In the genomic region with DNA sequence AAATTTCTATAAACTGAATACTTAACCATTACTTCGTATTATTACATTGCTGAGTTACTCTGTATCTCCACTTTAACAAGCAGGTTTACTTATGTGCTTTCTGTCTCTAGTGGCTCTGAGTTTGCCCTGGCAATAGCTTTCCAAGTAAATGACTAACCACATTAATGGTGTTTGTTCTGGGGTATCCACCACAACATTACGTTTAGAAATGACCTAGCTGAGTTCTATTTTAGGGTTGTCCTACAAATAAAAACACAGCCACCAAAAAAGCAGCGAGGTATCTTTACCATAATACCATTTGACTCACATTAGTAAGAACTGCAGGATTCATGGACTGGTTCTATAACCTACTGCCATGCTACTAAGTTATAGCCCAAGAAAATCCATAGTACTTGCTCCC, we compare ENCODE assay signal across 25 cellular contexts.
"Had no signal": no experiment of that assay in that cellular context is flagged by ENCODE, and none has a peak within 500 bp of the region (broad histone marks: within the 10 kb centered on the region; RNA-seq: fewer than 3 reads in every experiment).

No MANE protein-coding gene starts in this region.

- H3K9me3 Mint-ChIP-seq: activated T-cell treated with anti-CD3 and anti-CD28 coated beads, Interleukin-2, amount 50 U/mL, for 4 hours; activated T-helper 2 cell treated with anti-CD3 and anti-CD28 coated beads, Interferon-gamma antibody, Interleukin-2, Interleukin-4, amounts not matched to agents 10 μg/mL and 5 μg/mL and 100 μg/mL, durations not matched to agents 14 hours and 24 hours and 36 hours; naive thymus-derived CD8-positive, alpha-beta T cell; neural progenitor cell; stimulated activated naive CD8-positive, alpha-beta T cell treated with anti-CD3 and anti-CD28 coated beads, Interleukin-15, Interleukin-2, amounts not matched to agents 100 ng/mL and 50 ng/mL, for 24 hours had no signal

- H2AFZ ChIP-seq: neural progenitor cell had no signal

- DNase-seq: activated CD8-positive, alpha-beta memory T cell treated with anti-CD3 and anti-CD28 coated beads for 24 hours; activated CD8-positive, alpha-beta memory T cell treated with anti-CD3 and anti-CD28 coated beads, Interleukin-2, amount 50 U/mL, for 4 hours; activated naive CD4-positive, alpha-beta T cell; activated T-cell treated with anti-CD3 and anti-CD28 coated beads, Interleukin-2, amount 50 U/mL, for 4 hours; adrenal gland; colonic mucosa; dorsolateral prefrontal cortex; heart left ventricle; left ventricle myocardium inferior; naive thymus-derived CD8-positive, alpha-beta T cell; stimulated activated CD4-positive, alpha-beta T cell treated with anti-CD3 and anti-CD28 coated beads, Interleukin-12 subunit alpha, Interleukin-12 subunit beta, amount 100 ng/mL, for 4 hours; substantia nigra; T-helper 1 cell; thyroid gland; upper lobe of right lung had no signal

- H3K4me1 ChIP-seq: adrenal gland, ascending aorta, colonic mucosa, heart left ventricle, left ventricle myocardium inferior, right atrium auricular region, thyroid gland, upper lobe of right lung had no signal

- FAIRE-seq: bronchial epithelial cell, islet of Langerhans, TTC549 had no signal

- H3K36me3 ChIP-seq: adrenal gland, ascending aorta, colonic mucosa, heart left ventricle, left ventricle myocardium inferior, neural progenitor cell, right atrium auricular region, thyroid gland, upper lobe of right lung had no signal

- H3K9ac ChIP-seq: neural progenitor cell had no signal

- ATAC-seq: activated T-cell treated with anti-CD3 and anti-CD28 coated beads, Interleukin-2, amount 50 U/mL, for 4 hours; heart left ventricle; naive thymus-derived CD8-positive, alpha-beta T cell; upper lobe of right lung had no signal

- H3K4me3 ChIP-seq: adrenal gland, ascending aorta, colonic mucosa, dorsolateral prefrontal cortex, heart left ventricle, left ventricle myocardium inferior, neural progenitor cell, right atrium auricular region, thyroid gland, upper lobe of right lung had no signal

- H3K9me3 ChIP-seq: ascending aorta, colonic mucosa, heart left ventricle, left ventricle myocardium inferior, right atrium auricular region, thyroid gland, upper lobe of right lung had no signal

- H3K4me2 ChIP-seq: neural progenitor cell had no signal

- H3K4me3 Mint-ChIP-seq: activated naive CD8-positive, alpha-beta T cell; activated T-cell treated with anti-CD3 and anti-CD28 coated beads, Interleukin-2, amount 50 U/mL, for 4 hours; naive thymus-derived CD8-positive, alpha-beta T cell; neural progenitor cell; stimulated activated naive CD8-positive, alpha-beta T cell treated with anti-CD3 and anti-CD28 coated beads, Interleukin-15, Interleukin-2, amounts not matched to agents 100 ng/mL and 50 ng/mL, for 24 hours had no signal

- H3K27me3 Mint-ChIP-seq: activated naive CD8-positive, alpha-beta T cell; naive thymus-derived CD8-positive, alpha-beta T cell; progenitor cell of endocrine pancreas; stimulated activated naive CD8-positive, alpha-beta T cell treated with anti-CD3 and anti-CD28 coated beads, Interleukin-15, Interleukin-2, amounts not matched to agents 100 ng/mL and 50 ng/mL, for 24 hours had no signal

- H3K27me3 ChIP-seq: adrenal gland, ascending aorta, colonic mucosa, dorsolateral prefrontal cortex, heart left ventricle, neural progenitor cell, right atrium auricular region, thyroid gland, upper lobe of right lung had no signal

- H3K27ac Mint-ChIP-seq: activated naive CD8-positive, alpha-beta T cell; activated T-helper 2 cell treated with anti-CD3 and anti-CD28 coated beads, Interferon-gamma antibody, Interleukin-2, Interleukin-4, amounts not matched to agents 10 μg/mL and 5 μg/mL and 100 μg/mL, durations not matched to agents 14 hours and 24 hours and 36 hours; naive thymus-derived CD8-positive, alpha-beta T cell; neural progenitor cell; progenitor cell of endocrine pancreas; stimulated activated naive CD8-positive, alpha-beta T cell treated with anti-CD3 and anti-CD28 coated beads, Interleukin-15, Interleukin-2, amounts not matched to agents 100 ng/mL and 50 ng/mL, for 24 hours had no signal

- H3K27ac ChIP-seq: adrenal gland, ascending aorta, colonic mucosa, dorsolateral prefrontal cortex, heart left ventricle, left ventricle myocardium inferior, neural progenitor cell, right atrium auricular region, thyroid gland, upper lobe of right lung had no signal

- H3K36me3 Mint-ChIP-seq: activated naive CD8-positive, alpha-beta T cell; neural progenitor cell had no signal
